In the genomic region with DNA sequence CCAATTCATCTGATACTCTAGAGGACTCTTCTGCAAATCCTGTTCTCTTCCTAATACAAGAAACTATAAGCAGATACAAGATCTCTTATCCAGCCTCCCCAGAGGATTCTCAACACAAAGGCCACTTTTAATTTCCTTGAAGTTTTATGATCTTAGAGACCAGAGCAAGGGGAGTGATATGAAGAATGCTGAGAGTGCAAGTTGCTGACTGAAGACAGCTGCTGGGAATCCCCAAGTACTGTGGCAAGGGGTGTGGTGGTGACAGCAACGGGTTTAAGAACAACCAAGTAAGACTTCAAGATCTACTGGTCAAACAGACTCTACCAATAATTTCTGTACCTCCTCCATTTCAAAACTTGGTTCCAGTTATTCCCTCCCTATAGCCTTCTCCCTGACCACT, we compare ENCODE assay signal across 9 cellular contexts. TPM values are rescaled to one million over a fixed set of nuclear protein-coding genes. Genes with fewer than 3 reads are reported as not detected.
DNase-seq lines count a peak whose midpoint lies in the region; ATAC-seq and TF ChIP-seq lines count a peak whose summit lies in the region.
"Had no signal": no experiment of that assay in that cellular context is flagged by ENCODE, and none has a peak within 500 bp of the region (broad histone marks: within the 10 kb centered on the region; RNA-seq: fewer than 3 reads in every experiment).

No MANE protein-coding gene starts in this region.

- no peaks in the 10 kb centered on the region for H3K36me3 Mint-ChIP-seq in natural killer cell treated with Interleukin-12 subunit alpha and Interleukin-12 subunit beta and Interleukin-15 and Interleukin-18, amount 100 ng/mL, for 72 hours

- no peak for TF ChIP-seq CTCF in gastrocnemius medialis (IDR thresholded peaks at IDR 0.05 in 4 of 5, conservative IDR thresholded peaks at IDR 0.05 in 1 of 5)
- no peak for TF ChIP-seq CTCF in uterus (IDR thresholded peaks at IDR 0.05)

- no peak for TF ChIP-seq POLR2A in gastrocnemius medialis (IDR thresholded peaks at IDR 0.05)
- no peak for TF ChIP-seq POLR2A in uterus (IDR thresholded peaks at IDR 0.05)

- ATAC-seq in GM18907 (IDR thresholded peaks at IDR 0.05; ENCODE audit: unreplicated experiment) (peak; percentile 93), HG02938 (IDR thresholded peaks at IDR 0.05; ENCODE audit: unreplicated experiment) (peak; percentile 88), gastrocnemius medialis (no peak)
- ATAC-seq in natural killer cell treated with Interleukin-12 subunit alpha and Interleukin-12 subunit beta and Interleukin-15 and Interleukin-18, amount 100 ng/mL, for 72 hours = peak; percentile 68 to 82

- H3K4me3 ChIP-seq in gastrocnemius medialis (no peak overlapping the region), uterus (no peak overlapping the region)
- H3K4me3 ChIP-seq: thoracic aorta had no signal

- no peak overlapping the region for H3K27ac ChIP-seq in gastrocnemius medialis
- no peak overlapping the region for H3K27ac ChIP-seq in uterus
- H3K27ac ChIP-seq: thoracic aorta had no signal

- H3K27ac Mint-ChIP-seq in natural killer cell treated with Interleukin-12 subunit alpha and Interleukin-12 subunit beta and Interleukin-15 and Interleukin-18, amount 100 ng/mL, for 72 hours = no peak overlapping the region

- intact Hi-C loops in gastrocnemius medialis (cut with DNase I; ENCODE audit: low total_unique reads) = loop anchor here (10.0 kb wide), 1 partner anchor 576 kb away; a partner anchor contains a TSS
- intact Hi-C loops in uterus (cut with DNase I; ENCODE audit: low total_unique reads) = no loop called here

- peaks cover 0 to 5% of the 10 kb centered on the region in 2 donors for H3K27me3 Mint-ChIP-seq in natural killer cell treated with Interleukin-12 subunit alpha and Interleukin-12 subunit beta and Interleukin-15 and Interleukin-18, amount 100 ng/mL, for 72 hours

- H3K9me3 ChIP-seq in gastrocnemius medialis = no peaks in the 10 kb centered on the region
- H3K9me3 ChIP-seq in uterus = no peaks in the 10 kb centered on the region
- H3K9me3 ChIP-seq: thoracic aorta had no signal

- in situ Hi-C loops in gastrocnemius medialis (cut with MboI; ENCODE audit: low sequenced_read_pairs in 4 of 4) = no loop called here

- peak overlapping the region; percentile 16 for H3K4me3 Mint-ChIP-seq in natural killer cell treated with Interleukin-12 subunit alpha and Interleukin-12 subunit beta and Interleukin-15 and Interleukin-18, amount 100 ng/mL, for 72 hours

- no peaks in the 10 kb centered on the region for H3K9me3 Mint-ChIP-seq in natural killer cell treated with Interleukin-12 subunit alpha and Interleukin-12 subunit beta and Interleukin-15 and Interleukin-18, amount 100 ng/mL, for 72 hours

- H3K4me1 ChIP-seq in gastrocnemius medialis = peaks cover 0 to 12% of the 10 kb centered on the region in 2 donors
- H3K4me1 ChIP-seq in uterus = no peaks in the 10 kb centered on the region

- peak; percentile 13 for DNase-seq in activated CD4-positive, alpha-beta T cell treated with anti-CD3 and anti-CD28 coated beads, Interleukin-2, amount 50 U/mL, for 1 hour
- DNase-seq in natural killer cell treated with Interleukin-12 subunit alpha and Interleukin-12 subunit beta and Interleukin-15 and Interleukin-18, amount 100 ng/mL, for 72 hours (ENCODE audit: low spot score) = no peak
- no peak for DNase-seq in anterior cingulate cortex (lab: John Stamatoyannopoulos, UW)
- no peak for DNase-seq in gastrocnemius medialis
- DNase-seq in NCI-H146 treated with DMSO at 0.1 percent for 48 hours (lab: John Stamatoyannopoulos, UW; ENCODE audit: unreplicated experiment) = no peak
- DNase-seq in uterus = no peak

- H3K27me3 ChIP-seq in gastrocnemius medialis = no peaks in the 10 kb centered on the region
- H3K27me3 ChIP-seq in uterus = no peaks in the 10 kb centered on the region

- peaks cover 16 to 35% of the 10 kb centered on the region in 2 donors for H3K4me1 Mint-ChIP-seq in natural killer cell treated with Interleukin-12 subunit alpha and Interleukin-12 subunit beta and Interleukin-15 and Interleukin-18, amount 100 ng/mL, for 72 hours (ENCODE audit: low read depth in 2 of 2)

- H3K36me3 ChIP-seq in gastrocnemius medialis (no peaks in the 10 kb centered on the region), uterus (no peaks in the 10 kb centered on the region)
- H3K36me3 ChIP-seq: thoracic aorta had no signal

RNA-seq across cellular contexts. Expression of a gene that starts 7.0 kb away (rescaled TPM):
- total RNA-seq in natural killer cell treated with Interleukin-12 subunit alpha and Interleukin-12 subunit beta and Interleukin-15 and Interleukin-18, amount 100 ng/mL, for 72 hours = 10 to 100 TPM; 10.1 to 13.6 TPM
- 1 to 10 TPM; 1.2 to 2.6 (median 1.9) TPM for total RNA-seq in gastrocnemius medialis
- 10 to 100 TPM in 1 of 4 donors, 1 to 10 TPM in 3; 1.0 to 12.1 (median 6.9) TPM for total RNA-seq in uterus

RNA-seq across cellular contexts. Expression of a gene that starts 47.8 kb away (rescaled TPM):
- not detected for total RNA-seq in natural killer cell treated with Interleukin-12 subunit alpha and Interleukin-12 subunit beta and Interleukin-15 and Interleukin-18, amount 100 ng/mL, for 72 hours
- total RNA-seq in gastrocnemius medialis = under 1 TPM in 2 of 4 donors, not detected in 2; 0.07 to 0.29 TPM
- total RNA-seq in uterus = under 1 TPM in 2 of 4 donors, not detected in 2; 0.40 to 0.48 TPM

Comparison
In these comparisons a context has a peak if more than half of its experiments do, and no peak if none do; other contexts are left out.
1. ATAC-seq: peak in GM18907 (single experiment), HG02938 (single experiment) and natural killer cell treated with Interleukin-12 subunit alpha and Interleukin-12 subunit beta and Interleukin-15 and Interleukin-18, amount 100 ng/mL, for 72 hours (2 of 2); none in gastrocnemius medialis (0 of 2).